In genomic region chr2:118019821-118020220, GRCh38 we compare ENCODE assay signal across 35 cellular contexts. TPM values are rescaled to one million over a fixed set of nuclear protein-coding genes. Genes with fewer than 3 reads are reported as not detected.
DNase-seq lines count a peak whose midpoint lies in the region; ATAC-seq, FAIRE-seq and TF ChIP-seq lines count a peak whose summit lies in the region.
"Had no signal": no experiment of that assay in that cellular context is flagged by ENCODE, and none has a peak within 500 bp of the region (broad histone marks: within the 10 kb centered on the region; RNA-seq: fewer than 3 reads in every experiment).

No MANE protein-coding gene starts in this region.

- no peak overlapping the region for H2AFZ ChIP-seq in HepG2 (ENCODE audit: low read length)

- H3K79me2 ChIP-seq in HepG2 (ENCODE audit: insufficient read depth, low read length) = no peaks in the 10 kb centered on the region

- H3K27ac ChIP-seq in right lobe of liver (no peak overlapping the region), HepG2 (ENCODE audit: extremely low read length, insufficient read depth, low read length) (no peak overlapping the region), kidney (ENCODE audit: low read depth in 2 of 2, low read length in 2 of 2) (no peak overlapping the region)
- H3K27ac ChIP-seq: 22Rv1; A549; BLaER1; BLaER1 treated with 17β-estradiol and CSF1 and Interleukin-3, amounts not matched to agents 10 nM and 100 nM; C4-2B had no signal

- peaks cover 0 to 12% (median 0%) of the 10 kb centered on the region in 4 donors for H3K4me1 ChIP-seq in right lobe of liver
- peaks cover 6% of the 10 kb centered on the region; the same call in 1 of the 2 replicates for H3K4me1 ChIP-seq in HepG2 (ENCODE audit: insufficient read depth, low read length)
- H3K4me1 ChIP-seq in kidney (ENCODE audit: control insufficient read depth in 1 of 2, insufficient read depth in 1 of 2, low read depth in 1 of 2, low read length in 2 of 2) = peaks cover 1 to 2% of the 10 kb centered on the region in 2 donors
- H3K4me1 ChIP-seq: BE2C, Caco-2 had no signal

- CTCF ChIA-PET in HepG2 (lab: Yijun Ruan, JAX; ENCODE audit: low intra/inter-chr PET ratio, low total read pairs) = no interaction called here

- DNase-seq in right lobe of liver (no peak), HepG2 (ENCODE audit: low spot score) (no peak), kidney (no peak), left colon (no peak), left lobe of liver (ENCODE audit: low spot score) (no peak), OCI-M1 (lab: John Stamatoyannopoulos, UW) (no peak)
- DNase-seq: 8988T; ACHN; AML-193; BE2C; C1 segment of cervical spinal cord; Caco-2; Calu3; CD4-positive, alpha-beta memory T cell; CD4-positive, alpha-beta T cell; CD4-positive, CD25-positive, alpha-beta regulatory T cell; CD8-positive, alpha-beta memory T cell; CD8-positive, alpha-beta T cell; COR-L47; DMS 273 treated with DMSO at 0.1 percent for 48 hours; DMS153; DMS53; DMS79; DMS79 treated with DMSO at 0.1 percent for 48 hours; DND-41; EL had no signal

- H3K9ac ChIP-seq in HepG2 (ENCODE audit: insufficient read depth, low read depth, low read length) (no peak overlapping the region), kidney (ENCODE audit: low read length in 2 of 2) (no peak overlapping the region)
- H3K9ac ChIP-seq: BLaER1 had no signal

- TF ChIP-seq CTCF in right lobe of liver (IDR thresholded peaks at IDR 0.05) (no peak), HepG2 (CRISPR knock-in tag; IDR thresholded peaks at IDR 0.05) (no peak), kidney (IDR thresholded peaks at IDR 0.05; ENCODE audit: borderline replicate concordance, extremely low read depth, insufficient read depth) (no peak)

- no TSS peak for BruUV-seq in HepG2 (replicated peaks; lab: Mats Ljungman, UMichigan)

- ATAC-seq in right lobe of liver = peak; percentile 78 to 83 (median 82)
- no peak for ATAC-seq in HepG2
- ATAC-seq in left colon = peak; percentile 22
- ATAC-seq in left lobe of liver = peak; percentile 91
- no peak for ATAC-seq in HG03025 (IDR thresholded peaks at IDR 0.05; ENCODE audit: low FRiP score, unreplicated experiment)
- no peak for ATAC-seq in GM18873 (IDR thresholded peaks at IDR 0.05; ENCODE audit: low FRiP score, unreplicated experiment)
- ATAC-seq: CD8-positive, alpha-beta T cell had no signal

- WGBS in right lobe of liver (ENCODE audit: insufficient coverage, low coverage, low lambda C conversion rate, missing lambda C conversion rate) = 39% methylated on average over 1 of the region's 1 CpG
- 7% methylated on average over 1 of the region's 1 CpG for WGBS in HepG2 (ENCODE audit: low lambda C conversion rate)

- H3K36me3 ChIP-seq in right lobe of liver (no peaks in the 10 kb centered on the region), HepG2 (replicated peaks in 1 of 2; ENCODE audit: control insufficient read depth in 1 of 2, insufficient read depth in 2 of 2, low read length in 2 of 2) (no peaks in the 10 kb centered on the region), kidney (ENCODE audit: control insufficient read depth in 1 of 2, insufficient read depth in 2 of 2, low read length in 2 of 2) (no peaks in the 10 kb centered on the region)
- H3K36me3 ChIP-seq: BE2C; BLaER1; BLaER1 treated with 17β-estradiol and CSF1 and Interleukin-3, amounts not matched to agents 10 nM and 100 nM had no signal

- no peaks in the 10 kb centered on the region for H3K27me3 ChIP-seq in right lobe of liver
- peaks cover 0 to 4% of the 10 kb centered on the region in 2 experiments; a peak in 2 of 5 replicates for H3K27me3 ChIP-seq in HepG2 (ENCODE audit: control insufficient read depth in 1 of 2, insufficient read depth in 2 of 2, low read length in 2 of 2)
- H3K27me3 ChIP-seq: BE2C; BLaER1; BLaER1 treated with 17β-estradiol and CSF1 and Interleukin-3, amounts not matched to agents 10 nM and 100 nM had no signal

- H4K20me1 ChIP-seq in HepG2 (ENCODE audit: insufficient read depth, low read length) = no peaks in the 10 kb centered on the region
- H4K20me1 ChIP-seq: BLaER1; BLaER1 treated with 17β-estradiol and CSF1 and Interleukin-3, amounts not matched to agents 10 nM and 100 nM had no signal

- no peak for FAIRE-seq in HepG2 (lab: Jason Lieb, UNC)
- peak; percentile 56 for FAIRE-seq in kidney (lab: Jason Lieb, UNC)
- FAIRE-seq: A204.1, A549, D721Med had no signal

- no peak for TF ChIP-seq EP300 in HepG2 (IDR thresholded peaks at IDR 0.05; ENCODE audit: low read depth in 2 of 2, low read length in 2 of 2)
- TF ChIP-seq EP300 in HepG2 (CRISPR knock-in tag; IDR thresholded peaks at IDR 0.05; ENCODE audit: borderline replicate concordance) = no peak

- in situ Hi-C loops in HepG2 (cut with HindIII; ENCODE audit: extremely low pct_ligation_motif_present, low pct_unique_long_range_greater_than_20kb) = no loop called here

- H3K4me2 ChIP-seq in HepG2 (ENCODE audit: low read depth, low read length) = no peak overlapping the region
- H3K4me2 ChIP-seq: A549, BLaER1 had no signal

- no peak overlapping the region for H3K4me3 ChIP-seq in right lobe of liver
- no peak overlapping the region for H3K4me3 ChIP-seq in HepG2 (replicated peaks in 1 of 3; ENCODE audit: insufficient read depth in 1 of 3, low read depth in 2 of 3, low read length in 3 of 3)
- H3K4me3 ChIP-seq in kidney (ENCODE audit: low read length in 2 of 2) = no peak overlapping the region
- H3K4me3 ChIP-seq: A549; BLaER1; BLaER1 treated with 17β-estradiol and CSF1 and Interleukin-3, amounts not matched to agents 10 nM and 100 nM had no signal

- TF ChIP-seq POLR2A in right lobe of liver (IDR thresholded peaks at IDR 0.05) = no peak
- no peak for TF ChIP-seq POLR2A in HepG2 (IDR thresholded peaks at IDR 0.05; ENCODE audit: insufficient read depth in 1 of 2, low read depth in 2 of 2, low read length in 2 of 2)

- TF ChIP-seq RAD21 in HepG2 (CRISPR knock-in tag; IDR thresholded peaks at IDR 0.05) = no peak

- intact Hi-C loops in right lobe of liver (cut with DNase I) (no loop called here), HepG2 (cut with micrococcal nuclease; ENCODE audit: unreplicated experiment) (no loop called here), kidney (cut with DNase I) (no loop called here), left colon (cut with DNase I, micrococcal nuclease) (no loop called here)

- POLR2A ChIA-PET in HepG2 (lab: Yijun Ruan, JAX) = no interaction called here

- H3K9me3 ChIP-seq in right lobe of liver (no peaks in the 10 kb centered on the region), HepG2 (ENCODE audit: low read length) (no peaks in the 10 kb centered on the region), kidney (ENCODE audit: control insufficient read depth in 1 of 2, low read length in 2 of 2) (no peaks in the 10 kb centered on the region)
- H3K9me3 ChIP-seq: A549; BE2C; BLaER1; BLaER1 treated with 17β-estradiol and CSF1 and Interleukin-3, amounts not matched to agents 10 nM and 100 nM; Caco-2 had no signal

TF ChIP-seq in HepG2, 621 proteins besides CTCF, POLR2A, EP300 and RAD21:
- no peak for TF ChIP-seq ISL2 (CRISPR knock-in tag; IDR thresholded peaks at IDR 0.05)
- TF ChIP-seq FIP1L1 (IDR thresholded peaks at IDR 0.05; ENCODE audit: borderline replicate concordance, insufficient read depth, low read depth, low read length) = no peak
- no peak for TF ChIP-seq ZNF740 (CRISPR knock-in tag; IDR thresholded peaks at IDR 0.05)
- no peak for TF ChIP-seq HDAC1 (CRISPR knock-in tag; IDR thresholded peaks at IDR 0.05)
- TF ChIP-seq LCORL (IDR thresholded peaks at IDR 0.05) = no peak
- TF ChIP-seq LCORL (CRISPR knock-in tag; IDR thresholded peaks at IDR 0.05) = no peak
- no peak for TF ChIP-seq YEATS2 (CRISPR knock-in tag; IDR thresholded peaks at IDR 0.05; ENCODE audit: borderline replicate concordance)
- no peak for TF ChIP-seq ERF (CRISPR knock-in tag; IDR thresholded peaks at IDR 0.05)
- no peak for TF ChIP-seq IRX3 (CRISPR knock-in tag; IDR thresholded peaks at IDR 0.05; ENCODE audit: borderline replicate concordance, low read depth)
- no peak for TF ChIP-seq CHD2 (IDR thresholded peaks at IDR 0.05; ENCODE audit: low read depth, low read length)
TF ChIP-seq in HepG2: peak in this region for 0.

RNA-seq across cellular contexts. Expression of gene CCDC93, which starts 6.0 kb away (rescaled TPM):
- total RNA-seq in right lobe of liver (10 to 100 TPM; 12.5 to 15.9 (median 14.6) TPM), HepG2 (2016; rRNA removed; fragmentation: Illumina TruSeq; extraction: Trizol) (28.7 and 37.2 TPM in 2 replicates), kidney (36.3 TPM), left colon (10 to 100 TPM; 41.7 to 44.3 TPM), left lobe of liver (12.1 TPM)
- total RNA-seq in HepG2 (2016; cell fraction: cytosol; rRNA removed; fragmentation: Illumina TruSeq; extraction: Trizol; ENCODE audit: low read depth) = 4.8 and 7.0 TPM in 2 replicates
- total RNA-seq in HepG2 (2016; cell fraction: insoluble cytoplasmic fraction; rRNA removed; fragmentation: Illumina TruSeq; extraction: Trizol) = 29.0 and 39.3 TPM in 2 replicates
- total RNA-seq in HepG2 (2016; cell fraction: membrane; rRNA removed; fragmentation: Illumina TruSeq; extraction: Trizol) = 8.2 and 11.3 TPM in 2 replicates
- total RNA-seq in HepG2 (2016; cell fraction: nucleus; rRNA removed; fragmentation: Illumina TruSeq; extraction: Trizol) = 89.0 and 99.4 TPM in 2 replicates
- polyA plus RNA-seq in HepG2 (2011; rRNA removed) (53.2 and 58.5 TPM in 2 replicates), kidney (ENCODE audit: insufficient read depth, low read depth, low replicate concordance) (6.7 TPM)
- polyA plus RNA-seq in HepG2 (2011; cell fraction: cytosol; rRNA removed) = 11.3 and 14.8 TPM in 2 replicates
- 273 and 279 TPM in 2 replicates for polyA plus RNA-seq in HepG2 (2011; cell fraction: nucleus; rRNA removed)
- polyA plus RNA-seq in HepG2 (2012) = 43.0 and 43.1 TPM in 2 replicates
- polyA plus RNA-seq in HepG2 (2016; cell fraction: cytosol; fragmentation: Illumina TruSeq; extraction: Trizol; ENCODE audit: low read depth) = 1.2 and 1.5 TPM in 2 replicates
- polyA plus RNA-seq in HepG2 (2016; cell fraction: insoluble cytoplasmic fraction; fragmentation: Illumina TruSeq; extraction: Trizol; ENCODE audit: low read depth) = 18.5 and 21.6 TPM in 2 replicates
- polyA plus RNA-seq in HepG2 (2016; cell fraction: membrane; fragmentation: Illumina TruSeq; extraction: Trizol; ENCODE audit: low read depth) = 2.5 and 3.4 TPM in 2 replicates
- 177 and 193 TPM in 2 replicates for polyA plus RNA-seq in HepG2 (2016; cell fraction: nucleus; fragmentation: Illumina TruSeq; extraction: Trizol; ENCODE audit: insufficient read depth, low read depth)
- polyA minus RNA-seq in HepG2 (2011; rRNA and poly(A)+ RNA removed; ENCODE audit: low replicate concordance) = 12.3 and 25.2 TPM in 2 replicates
- 11.3 and 12.0 TPM in 2 replicates for polyA minus RNA-seq in HepG2 (2011; cell fraction: cytosol; rRNA and poly(A)+ RNA removed)
- polyA minus RNA-seq in HepG2 (2011; cell fraction: nucleus; rRNA and poly(A)+ RNA removed) = 141 and 162 TPM in 2 replicates

Comparison
In these comparisons a context has a peak if more than half of its experiments do, and no peak if none do; other contexts are left out.
1. ATAC-seq: peak in right lobe of liver (4 of 4), left colon (single experiment) and left lobe of liver (single experiment); none in HepG2 (single experiment), HG03025 (single experiment) and GM18873 (single experiment).